In genomic region chr12:121223283-121223946, GRCh38 we compare ENCODE assay signal across 9 cellular contexts. TPM values are rescaled to one million over a fixed set of nuclear protein-coding genes. Genes with fewer than 3 reads are reported as not detected.
DNase-seq lines count a peak whose midpoint lies in the region; ATAC-seq and TF ChIP-seq lines count a peak whose summit lies in the region.
"Had no signal": no experiment of that assay in that cellular context is flagged by ENCODE, and none has a peak within 500 bp of the region (broad histone marks: within the 10 kb centered on the region; RNA-seq: fewer than 3 reads in every experiment).

No MANE protein-coding gene starts in this region.

- peaks cover 0 to 16% (median 6%) of the 10 kb centered on the region in 4 donors for H3K4me1 ChIP-seq in Peyer's patch

- H3K27ac ChIP-seq in Peyer's patch: peak overlapping the region; percentile 52 to 74 (median 66)
- H3K27ac ChIP-seq: epithelial cell of prostate had no signal

- no peak overlapping the region for H3K4me3 Mint-ChIP-seq in nephron progenitor cell

- peak; percentile 25 to 76 (median 68) for DNase-seq in Peyer's patch
- peak; percentile 49 to 77 for DNase-seq in T47D (ENCODE audit: low read depth in 1 of 2, low spot score in 1 of 2)
- peak; percentile 54 for DNase-seq in stimulated activated CD4-positive, alpha-beta T cell treated with anti-CD3 and anti-CD28 coated beads, Interleukin-1b, Interleukin-23, amount 100 ng/mL, for 48 hours
- DNase-seq in nephron progenitor cell: no peak
- DNase-seq in anterior cingulate cortex (lab: John Stamatoyannopoulos, UW): no peak
- no peak for DNase-seq in T1000 (lab: John Stamatoyannopoulos, UW)

- no peak overlapping the region for H3K27ac Mint-ChIP-seq in nephron progenitor cell

- H3K9me3 Mint-ChIP-seq in nephron progenitor cell: no peaks in the 10 kb centered on the region

- TF ChIP-seq POLR2A in Peyer's patch (IDR thresholded peaks at IDR 0.05): no peak

- H3K36me3 ChIP-seq in Peyer's patch: peaks cover 0 to 45% (median 0%) of the 10 kb centered on the region in 3 donors

- in situ Hi-C loops in T47D (cut with HindIII; ENCODE audit: low pct_unique_long_range_greater_than_20kb, low sequenced_read_pairs): no loop called here

- H3K27me3 ChIP-seq in Peyer's patch: no peaks in the 10 kb centered on the region

- H3K27me3 Mint-ChIP-seq in nephron progenitor cell (ENCODE audit: low read depth, poor library complexity): no peaks in the 10 kb centered on the region

- no peaks in the 10 kb centered on the region for H3K4me1 Mint-ChIP-seq in nephron progenitor cell

- no peak overlapping the region for H3K4me3 ChIP-seq in Peyer's patch

- H3K36me3 Mint-ChIP-seq in nephron progenitor cell (ENCODE audit: low read depth): no peaks in the 10 kb centered on the region

- no peak for ATAC-seq in GM21390 (IDR thresholded peaks at IDR 0.05; ENCODE audit: unreplicated experiment)

- TF ChIP-seq CTCF in GM12873 (IDR thresholded peaks at IDR 0.05; ENCODE audit: insufficient read depth, low read depth, low read length, missing control alignments) (peak; percentile 70), Peyer's patch (IDR thresholded peaks at IDR 0.05) (peak in 4 of 6 experiments; percentile 42 to 79 (median 76)), nephron progenitor cell (IDR thresholded peaks at IDR 0.05) (no peak)

- H3K9me3 ChIP-seq in Peyer's patch: no peaks in the 10 kb centered on the region

RNA-seq across cellular contexts. Expression of gene P2RX4, which starts 13.5 kb away (rescaled TPM):
- total RNA-seq in Peyer's patch: 100 to 1,000 TPM in 3 of 4 donors, 10 to 100 TPM in 1; 42.9 to 248 (median 154) TPM

Comparison
In these comparisons a context has a peak if more than half of its experiments do, and no peak if none do; other contexts are left out.
1. DNase-seq: peak in Peyer's patch (3 of 3), T47D (2 of 2) and stimulated activated CD4-positive, alpha-beta T cell treated with anti-CD3 and anti-CD28 coated beads, Interleukin-1b, Interleukin-23, amount 100 ng/mL, for 48 hours (single experiment); none in nephron progenitor cell (single experiment), anterior cingulate cortex (0 of 58) and T1000 (single experiment).